In the genomic region with DNA sequence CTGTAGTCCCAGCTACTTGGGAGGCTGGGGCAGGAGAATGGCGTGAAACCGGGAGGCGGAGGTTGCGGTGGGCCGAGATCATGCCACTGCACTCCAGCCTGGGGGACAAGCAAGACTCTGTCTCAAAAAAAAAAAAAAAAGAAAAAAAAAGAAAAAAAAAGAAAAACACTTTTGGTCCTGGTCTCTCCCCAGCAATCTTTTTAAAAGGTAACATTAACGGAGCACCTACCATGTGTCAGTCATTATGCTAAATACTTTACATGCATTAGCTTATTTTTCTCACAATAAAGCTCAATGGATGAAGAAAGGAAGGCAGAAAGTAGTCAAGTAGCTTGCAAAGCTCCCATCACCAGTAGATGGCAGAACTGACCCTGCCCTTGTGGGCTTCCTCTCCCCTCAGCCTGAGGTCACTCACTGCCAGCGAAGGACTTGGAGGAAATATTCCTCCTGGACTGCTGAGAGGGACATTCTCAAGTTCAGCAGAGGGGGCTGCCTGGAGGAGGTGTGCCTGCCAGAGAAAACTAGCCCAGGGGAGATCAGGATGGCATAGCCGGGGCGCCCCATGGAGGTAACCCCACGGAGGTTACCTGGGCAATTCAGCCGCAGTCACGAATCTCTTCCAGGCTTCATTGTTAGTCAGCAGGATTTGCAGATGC, we compare ENCODE assay signal across 8 cellular contexts. TPM values are rescaled to one million over a fixed set of nuclear protein-coding genes. Genes with fewer than 3 reads are reported as not detected.
A peak's percentile ranks its signal among the peaks of the same experiment; 100 is the strongest.
DNase-seq lines count a peak whose midpoint lies in the region; ATAC-seq and TF ChIP-seq lines count a peak whose summit lies in the region.

No MANE protein-coding gene starts in this region.

- ATAC-seq in psoas muscle (peak; percentile 81 to 92 (median 85)), HG03520 (IDR thresholded peaks at IDR 0.05; ENCODE audit: unreplicated experiment) (no peak), GM21529 (IDR thresholded peaks at IDR 0.05; ENCODE audit: unreplicated experiment) (no peak)

- H3K4me1 ChIP-seq in right atrium auricular region, result peaks cover 0 to 19% of the 10 kb centered on the region in 2 donors
- H3K4me1 ChIP-seq in psoas muscle, result peaks cover 4% of the 10 kb centered on the region

- WGBS in psoas muscle, 3 donors, result 43 to 51% (median 44%) methylated on average over 12 of the region's 12 CpGs

- peaks cover 3% of the 10 kb centered on the region for H3K27me3 ChIP-seq in BJ (ENCODE audit: control insufficient read depth, insufficient read depth, low read length)
- no peaks in the 10 kb centered on the region for H3K27me3 ChIP-seq in right atrium auricular region
- no peaks in the 10 kb centered on the region for H3K27me3 ChIP-seq in psoas muscle (ENCODE audit: insufficient read depth in 3 of 3, low read length in 2 of 3)

- H3K27ac ChIP-seq in right atrium auricular region, result peak overlapping the region in 1 of 2 donors; percentile 35
- no peak overlapping the region for H3K27ac ChIP-seq in psoas muscle

- H3K9me3 ChIP-seq in right atrium auricular region (no peaks in the 10 kb centered on the region), psoas muscle (no peaks in the 10 kb centered on the region)

- DNase-seq in BJ (ENCODE audit: low read depth) (no peak), NCI-H774 (lab: John Stamatoyannopoulos, UW) (peak; percentile 41), amygdala (lab: John Stamatoyannopoulos, UW) (peak in 40 of 56 donors; percentile 12 to 71 (median 30)), right atrium auricular region (ENCODE audit: low spot score) (peak; percentile 77), psoas muscle (peak; percentile 65 to 75)

- intact Hi-C loops in psoas muscle (cut with DNase I), result loop anchor here (2.0 to 10.0 kb wide), 4 partner anchors 36 to 142 kb away; no protein-coding TSS in a partner anchor

- peak; percentile 86 for TF ChIP-seq CTCF in BJ (IDR thresholded peaks at IDR 0.05; ENCODE audit: insufficient read depth, low read depth, low read length)
- peak; percentile 66 for TF ChIP-seq CTCF in GM12875 (IDR thresholded peaks at IDR 0.05; ENCODE audit: borderline replicate concordance, insufficient read depth, low read depth, low read length)
- peak; percentile 64 to 86 for TF ChIP-seq CTCF in right atrium auricular region (IDR thresholded peaks at IDR 0.05)
- peak; percentile 76 for TF ChIP-seq CTCF in psoas muscle (IDR thresholded peaks at IDR 0.05)

- POLR2A ChIA-PET in BJ (lab: Charles Lee), result interaction anchor here (0.7 kb wide), 1 partner anchor 12 kb away, joined by 8 read pairs; no protein-coding TSS in a partner anchor

- H3K36me3 ChIP-seq in BJ (ENCODE audit: control insufficient read depth, insufficient read depth, low read length) (no peaks in the 10 kb centered on the region), right atrium auricular region (peaks cover 60% of the 10 kb centered on the region), psoas muscle (ENCODE audit: insufficient read depth in 1 of 2, low read depth in 1 of 2) (peaks cover 0 to 34% of the 10 kb centered on the region in 2 donors)

- H3K4me3 ChIP-seq in BJ (ENCODE audit: low read depth, low read length) (no peak overlapping the region), GM12875 (ENCODE audit: low read depth, low read length) (no peak overlapping the region), right atrium auricular region (no peak overlapping the region), psoas muscle (no peak overlapping the region)

- CTCF ChIA-PET in BJ (lab: Yijun Ruan, JAX), result interaction anchor here (0.7 to 9.9 kb wide), 16 partner anchors 8 to 343 kb away, joined by 3 to 166 read pairs (median 4); a partner anchor contains a TSS

RNA-seq across cellular contexts. Expression of a gene that starts 15.5 kb away (rescaled TPM):
- polyA plus RNA-seq in BJ (2011; rRNA removed) (4.9 and 6.7 TPM in 2 replicates), psoas muscle (10 to 100 TPM; 11.1 to 16.3 (median 15.1) TPM)
- 3.8 and 4.5 TPM in 2 replicates for polyA minus RNA-seq in BJ (2011; rRNA and poly(A)+ RNA removed)
- total RNA-seq in right atrium auricular region (10 to 100 TPM; 13.8 to 29.5 TPM), psoas muscle (10 to 100 TPM; 15.1 to 24.1 (median 18.3) TPM)

RNA-seq across cellular contexts. Expression of a gene that starts 56.6 kb away (rescaled TPM):
- polyA plus RNA-seq in BJ (2011; rRNA removed) (0.16 and 0.23 TPM in 2 replicates), psoas muscle (1 to 10 TPM; 1.1 to 2.1 (median 1.6) TPM)
- polyA minus RNA-seq in BJ (2011; rRNA and poly(A)+ RNA removed), result 0.05 TPM in 1 of 2 replicates, not detected in the other
- total RNA-seq in right atrium auricular region (1 to 10 TPM in 1 of 2 donors, under 1 TPM in 1; 0.24 to 2.1 TPM), psoas muscle (1 to 10 TPM in 3 of 4 donors, under 1 TPM in 1; 0.86 to 6.8 (median 2.5) TPM)

Comparison
In these comparisons a context has a peak if more than half of its experiments do, and no peak if none do; other contexts are left out.
1. ATAC-seq: peak in psoas muscle (4 of 4); none in HG03520 (single experiment) and GM21529 (single experiment).
2. Peak in every context shown above with its lines, with median percentiles within 50 percentile points of each other: CTCF ChIP-seq.